ENCODE assay signal across 35 cellular contexts in genomic region chr1:224585051-224585450, GRCh38.
"Had no signal": no experiment of that assay in that cellular context is flagged by ENCODE, and none has a peak within 500 bp of the region (broad histone marks: within the 10 kb centered on the region; RNA-seq: fewer than 3 reads in every experiment).

No MANE protein-coding gene starts in this region.

- H3K27ac ChIP-seq: KMS-11 had no signal

- H3K4me3 ChIP-seq: MG63 had no signal

- DNase-seq: Karpas-422, Kasumi-1, MG63, MM.1S, MV-4-11, NCI-H1048, NCI-H1092, NCI-H1092 treated with DMSO at 0.1 percent for 48 hours, NCI-H1105, NCI-H1105 treated with DMSO at 0.1 percent for 48 hours, NCI-H1417, NCI-H1417 treated with DMSO at 0.1 percent for 48 hours, NCI-H1436, NCI-H1436 treated with DMSO at 0.1 percent for 48 hours, NCI-H146, NCI-H1694, NCI-H1694 treated with DMSO at 0.1 percent for 48 hours, NCI-H187, NCI-H187 treated with DMSO at 0.1 percent for 48 hours, NCI-H1930, NCI-H2029, NCI-H2029 treated with DMSO at 0.1 percent for 48 hours, NCI-H2081, NCI-H2081 treated with DMSO at 0.1 percent for 48 hours, NCI-H2107, NCI-H2171, NCI-H2171 treated with DMSO at 0.1 percent for 48 hours, NCI-H2227 treated with DMSO at 0.1 percent for 48 hours, NCI-H226, NCI-H345, NCI-H446, NCI-H446 treated with DMSO at 0.1 percent for 48 hours, NCI-H510A, NCI-H510A treated with DMSO at 0.1 percent for 48 hours had no signal

- H3K36me3 ChIP-seq: MG63 had no signal

- H3K27me3 ChIP-seq: MG63 had no signal

- H3K4me2 ChIP-seq: KMS-11 had no signal

- H3K9ac ChIP-seq: KMS-11 had no signal

- H3K9me3 ChIP-seq: MG63 had no signal
